Comparison of ENCODE assay signal across 1 cellular context in the genomic region with DNA sequence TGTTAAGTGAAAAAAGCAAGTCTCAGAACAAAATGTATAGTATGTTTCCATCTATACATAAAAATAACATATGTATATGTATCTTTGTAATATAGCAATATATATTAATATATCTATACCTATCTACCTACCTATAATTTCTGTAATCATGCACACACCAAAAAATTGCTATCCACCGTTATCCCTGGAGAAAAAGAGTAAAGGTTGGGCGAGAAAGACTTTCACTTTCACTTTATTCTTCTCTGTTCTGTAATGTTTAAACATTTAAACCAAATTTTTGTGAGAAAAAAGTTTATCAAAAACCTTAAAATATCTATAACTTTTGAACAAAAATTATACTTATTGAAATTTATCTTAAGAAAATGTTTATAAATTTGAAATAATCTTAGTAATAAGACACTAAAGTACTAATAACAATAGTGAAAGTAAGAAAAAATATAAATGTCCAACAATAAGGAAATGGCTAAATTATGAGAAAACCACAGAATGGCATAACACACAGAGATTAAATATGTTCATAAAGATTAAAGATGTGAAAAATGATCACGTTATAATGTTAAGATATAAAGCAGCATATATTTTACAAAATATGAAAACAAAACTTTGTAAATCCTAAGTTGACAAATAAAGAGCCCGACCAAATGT.
TF ChIP-seq lines count a peak whose summit lies in the region.

No MANE protein-coding gene starts in this region.

TF ChIP-seq in HepG2, 621 proteins besides CTCF, POLR2A, EP300 and RAD21 (continued from another document):
- TF ChIP-seq CEBPZ (IDR thresholded peaks at IDR 0.05; ENCODE audit: low read length) (no peak), GATAD1 (CRISPR knock-in tag; IDR thresholded peaks at IDR 0.05) (no peak), REPIN1 (CRISPR knock-in tag; IDR thresholded peaks at IDR 0.05; ENCODE audit: borderline replicate concordance, low read depth) (no peak), NRL (CRISPR knock-in tag; IDR thresholded peaks at IDR 0.05; ENCODE audit: borderline replicate concordance) (no peak), RCOR2 (CRISPR knock-in tag; IDR thresholded peaks at IDR 0.05) (no peak), MAFK (conservative IDR thresholded peaks at IDR 0.05 in 1 of 2, IDR thresholded peaks at IDR 0.05 in 1 of 2; ENCODE audit: low read length in 2 of 2) (no peak), SRSF9 (IDR thresholded peaks at IDR 0.05; ENCODE audit: borderline replicate concordance, insufficient read depth, low read depth, low read length, poor library complexity, severe bottlenecking) (no peak)
- TF ChIP-seq, protein P1, sequence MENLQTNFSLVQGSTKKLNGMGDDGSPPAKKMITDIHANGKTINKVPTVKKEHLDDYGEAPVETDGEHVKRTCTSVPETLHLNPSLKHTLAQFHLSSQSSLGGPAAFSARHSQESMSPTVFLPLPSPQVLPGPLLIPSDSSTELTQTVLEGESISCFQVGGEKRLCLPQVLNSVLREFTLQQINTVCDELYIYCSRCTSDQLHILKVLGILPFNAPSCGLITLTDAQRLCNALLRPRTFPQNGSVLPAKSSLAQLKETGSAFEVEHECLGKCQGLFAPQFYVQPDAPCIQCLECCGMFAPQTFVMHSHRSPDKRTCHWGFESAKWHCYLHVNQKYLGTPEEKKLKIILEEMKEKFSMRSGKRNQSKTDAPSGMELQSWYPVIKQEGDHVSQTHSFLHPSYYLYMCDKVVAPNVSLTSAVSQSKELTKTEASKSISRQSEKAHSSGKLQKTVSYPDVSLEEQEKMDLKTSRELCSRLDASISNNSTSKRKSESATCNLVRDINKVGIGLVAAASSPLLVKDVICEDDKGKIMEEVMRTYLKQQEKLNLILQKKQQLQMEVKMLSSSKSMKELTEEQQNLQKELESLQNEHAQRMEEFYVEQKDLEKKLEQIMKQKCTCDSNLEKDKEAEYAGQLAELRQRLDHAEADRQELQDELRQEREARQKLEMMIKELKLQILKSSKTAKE (CRISPR knock-in tag; IDR thresholded peaks at IDR 0.05; ENCODE audit: borderline replicate concordance): no peak
